10 cellular contexts compared by ENCODE assay signal in the genomic region with DNA sequence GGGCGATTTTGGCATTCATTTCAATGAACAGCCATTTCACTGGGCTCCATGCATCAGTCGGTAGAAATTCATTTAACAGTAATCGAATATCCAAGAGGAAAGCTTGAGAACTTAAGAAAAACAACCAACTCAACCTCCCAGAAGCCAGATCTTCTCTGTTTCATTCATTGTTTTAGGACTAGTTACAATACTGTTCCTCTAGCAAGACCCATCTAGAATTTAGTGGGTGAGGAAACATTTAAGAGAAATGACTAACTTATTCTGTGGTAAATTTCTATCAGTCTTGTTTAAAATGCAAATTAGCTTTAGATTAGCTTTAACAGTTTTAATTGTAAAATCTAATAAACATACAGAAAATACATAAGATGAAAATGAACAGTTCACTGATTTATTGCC.
"Had no signal": no experiment of that assay in that cellular context is flagged by ENCODE, and none has a peak within 500 bp of the region (broad histone marks: within the 10 kb centered on the region; RNA-seq: fewer than 3 reads in every experiment).

No MANE protein-coding gene starts in this region.

- H3K9ac ChIP-seq: neural progenitor cell had no signal

- H3K36me3 ChIP-seq: ascending aorta, breast epithelium, neural progenitor cell, pancreas, SJCRH30 had no signal

- H3K4me2 ChIP-seq: neural progenitor cell had no signal

- H3K27ac ChIP-seq: ascending aorta, breast epithelium, neural progenitor cell, pancreas, SJCRH30 had no signal

- H2AFZ ChIP-seq: neural progenitor cell had no signal

- H3K4me1 ChIP-seq: ascending aorta, breast epithelium, neural progenitor cell, pancreas, SJCRH30 had no signal

- H3K4me3 Mint-ChIP-seq: activated CD8-positive, alpha-beta memory T cell treated with anti-CD3 and anti-CD28 coated beads, Interleukin-2, amount 10 ng/mL, durations not matched to agents 7 days and 5 days; neural progenitor cell; WTC11 had no signal

- H3K36me3 Mint-ChIP-seq: WTC11 had no signal

- H3K27me3 ChIP-seq: ascending aorta, breast epithelium, neural progenitor cell, pancreas, SJCRH30 had no signal

- H3K4me3 ChIP-seq: ascending aorta, breast epithelium, neural progenitor cell, pancreas, SJCRH30 had no signal

- H3K4me1 Mint-ChIP-seq: neural progenitor cell, WTC11 had no signal

- ATAC-seq: activated CD8-positive, alpha-beta memory T cell treated with anti-CD3 and anti-CD28 coated beads, Interleukin-2, amount 10 ng/mL, durations not matched to agents 7 days and 5 days had no signal

- DNase-seq: cerebellar nuclear complex; effector memory CD8-positive, alpha-beta T cell; foreskin melanocyte; pancreas had no signal

- H3K9me3 ChIP-seq: ascending aorta, breast epithelium, pancreas, SJCRH30 had no signal

- H3K9me3 Mint-ChIP-seq: effector memory CD8-positive, alpha-beta T cell had no signal

- H3K27ac Mint-ChIP-seq: activated CD8-positive, alpha-beta memory T cell treated with anti-CD3 and anti-CD28 coated beads, Interleukin-2, amount 10 ng/mL, durations not matched to agents 7 days and 5 days; neural progenitor cell; WTC11 had no signal
